29 cellular contexts compared by ENCODE assay signal in the genomic region with DNA sequence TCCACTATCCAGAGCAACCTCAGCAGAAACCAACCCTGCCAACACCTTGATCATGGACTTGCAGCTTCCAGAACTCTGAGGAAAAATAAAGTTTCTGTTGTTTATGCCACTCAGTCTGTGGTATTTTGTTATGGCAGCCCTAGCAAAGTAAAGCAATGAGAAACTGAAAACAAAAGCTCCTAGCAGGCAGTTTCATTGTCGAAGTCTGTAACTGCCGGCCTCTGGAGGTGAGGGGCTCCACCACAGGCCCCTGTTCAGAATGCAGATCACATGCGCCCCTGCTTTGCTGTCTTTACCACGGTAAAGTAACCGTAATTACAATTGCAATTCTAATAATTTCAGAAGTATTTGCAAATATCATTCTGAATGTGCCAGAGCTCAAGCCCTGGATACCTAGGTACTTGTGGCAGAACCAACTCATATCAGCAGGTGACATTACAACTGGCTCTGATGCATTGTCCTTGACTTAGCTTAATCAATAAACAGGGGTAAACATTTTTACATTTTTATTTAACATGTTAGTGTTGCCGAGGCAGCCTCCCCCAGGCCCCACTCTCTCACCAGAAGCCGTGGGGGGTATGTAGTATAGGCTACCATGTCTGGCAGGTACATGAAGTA.
DNase-seq lines count a peak whose midpoint lies in the region; ATAC-seq and TF ChIP-seq lines count a peak whose summit lies in the region.
"Had no signal": no experiment of that assay in that cellular context is flagged by ENCODE, and none has a peak within 500 bp of the region (broad histone marks: within the 10 kb centered on the region; RNA-seq: fewer than 3 reads in every experiment).

No MANE protein-coding gene starts in this region.

- in situ Hi-C loops in mammary epithelial cell (cut with MboI; ENCODE audit: low sequenced_read_pairs in 2 of 2) = no loop called here

- peaks cover 5% of the 10 kb centered on the region for H3K9me3 Mint-ChIP-seq in activated CD4-positive, alpha-beta T cell treated with anti-CD3 and anti-CD28 coated beads, Interleukin-2, amount 10 ng/mL, durations not matched to agents 24 days and 14 days
- no peaks in the 10 kb centered on the region for H3K9me3 Mint-ChIP-seq in activated CD4-positive, alpha-beta T cell treated with anti-CD3 and anti-CD28 coated beads for 36 hours (ENCODE audit: low read depth)
- H3K9me3 Mint-ChIP-seq in CD8-positive, alpha-beta T cell = no peaks in the 10 kb centered on the region
- no peaks in the 10 kb centered on the region for H3K9me3 Mint-ChIP-seq in activated T-helper 17 cell treated with anti-CD3 and anti-CD28 coated beads, Interleukin-2, amount 50 U/mL, for 72 hours
- peaks cover 11% of the 10 kb centered on the region for H3K9me3 Mint-ChIP-seq in neural progenitor cell

- POLR2A ChIA-PET in activated CD4-positive, alpha-beta T cell treated with anti-CD3 and anti-CD28 coated beads for 36 hours (lab: Charles Lee) = interaction anchor here (0.6 kb wide), 2 partner anchors 10 to 23 kb away, joined by 3 read pairs; no protein-coding TSS in a partner anchor
- POLR2A ChIA-PET in CD8-positive, alpha-beta T cell (lab: Charles Lee) = interaction anchor here (1.2 kb wide), 1 partner anchor 10 kb away, joined by 3 read pairs; no protein-coding TSS in a partner anchor

- H2AFZ ChIP-seq in neural progenitor cell (replicated peaks) = no peak overlapping the region
- no peak overlapping the region for H2AFZ ChIP-seq in mammary epithelial cell (ENCODE audit: low read depth, low read length)
- H2AFZ ChIP-seq: PC-9 had no signal

- H3K4me2 ChIP-seq in neural progenitor cell (no peak overlapping the region), mammary epithelial cell (ENCODE audit: insufficient read depth, low read depth, low read length) (no peak overlapping the region)
- H3K4me2 ChIP-seq: PC-9 had no signal

- no peak for TF ChIP-seq CTCF in CD8-positive, alpha-beta T cell (IDR thresholded peaks at IDR 0.05)
- no peak for TF ChIP-seq CTCF in neural progenitor cell (IDR thresholded peaks at IDR 0.05)
- TF ChIP-seq CTCF in mammary epithelial cell (conservative IDR thresholded peaks at IDR 0.05 in 1 of 2, IDR thresholded peaks at IDR 0.05 in 1 of 2; ENCODE audit: extremely low read depth in 1 of 2, insufficient read depth in 1 of 2, low read depth in 1 of 2, low read length in 2 of 2) = no peak

- no peaks in the 10 kb centered on the region for H3K4me1 ChIP-seq in CD8-positive, alpha-beta T cell (ENCODE audit: insufficient read depth, low read length)
- H3K4me1 ChIP-seq in neural progenitor cell (peaks cover 5% of the 10 kb centered on the region), mammary epithelial cell (ENCODE audit: insufficient read depth, low read length) (no peaks in the 10 kb centered on the region)
- H3K4me1 ChIP-seq: ascending aorta had no signal

- 67% methylated on average over 7 of the region's 7 CpGs for WGBS in mammary epithelial cell (ENCODE audit: low coverage, missing lambda C conversion rate)

- H3K9me3 ChIP-seq in CD8-positive, alpha-beta T cell (ENCODE audit: low read length) = no peaks in the 10 kb centered on the region
- H3K9me3 ChIP-seq in neural progenitor cell (ENCODE audit: low read depth) = peaks cover 3% of the 10 kb centered on the region
- H3K9me3 ChIP-seq in mammary epithelial cell (replicated peaks; ENCODE audit: insufficient read depth, low read length) = no peaks in the 10 kb centered on the region
- H3K9me3 ChIP-seq: ascending aorta, ovary, suprapubic skin, upper lobe of right lung had no signal

- H3K36me3 Mint-ChIP-seq in activated CD4-positive, alpha-beta T cell treated with anti-CD3 and anti-CD28 coated beads, Interleukin-2, amount 10 ng/mL, durations not matched to agents 24 days and 14 days (ENCODE audit: low read depth) = peaks cover 46% of the 10 kb centered on the region
- H3K36me3 Mint-ChIP-seq in activated CD4-positive, alpha-beta T cell treated with anti-CD3 and anti-CD28 coated beads for 36 hours (ENCODE audit: low read depth) = peaks cover 49% of the 10 kb centered on the region
- H3K36me3 Mint-ChIP-seq in CD8-positive, alpha-beta T cell = peaks cover 63% of the 10 kb centered on the region
- peaks cover 85% of the 10 kb centered on the region for H3K36me3 Mint-ChIP-seq in activated T-helper 17 cell treated with anti-CD3 and anti-CD28 coated beads, Interleukin-2, amount 50 U/mL, for 72 hours (ENCODE audit: low read depth)
- H3K36me3 Mint-ChIP-seq in neural progenitor cell = peaks cover 10% of the 10 kb centered on the region

- dilution Hi-C loops in mammary epithelial cell (cut with HindIII; ENCODE audit: low sequenced_read_pairs) = no loop called here

- no peak overlapping the region for H3K4me3 Mint-ChIP-seq in activated CD4-positive, alpha-beta T cell treated with anti-CD3 and anti-CD28 coated beads, Interleukin-2, amount 10 ng/mL, durations not matched to agents 24 days and 14 days
- no peak overlapping the region for H3K4me3 Mint-ChIP-seq in activated CD4-positive, alpha-beta T cell treated with anti-CD3 and anti-CD28 coated beads for 36 hours
- H3K4me3 Mint-ChIP-seq in CD8-positive, alpha-beta T cell = no peak overlapping the region
- H3K4me3 Mint-ChIP-seq in activated T-helper 17 cell treated with anti-CD3 and anti-CD28 coated beads, Interleukin-2, amount 50 U/mL, for 72 hours = peak overlapping the region; percentile 22
- H3K4me3 Mint-ChIP-seq in neural progenitor cell = no peak overlapping the region
- H3K4me3 Mint-ChIP-seq: activated naive CD8-positive, alpha-beta T cell; CD14-positive monocyte; nephron progenitor cell had no signal

- H3K4me3 ChIP-seq in CD8-positive, alpha-beta T cell (ENCODE audit: low read depth, low read length) = no peak overlapping the region
- H3K4me3 ChIP-seq in neural progenitor cell = no peak overlapping the region
- no peak overlapping the region for H3K4me3 ChIP-seq in mammary epithelial cell (replicated peaks in 1 of 3; ENCODE audit: insufficient read depth in 1 of 3, low read depth in 2 of 3, low read length in 3 of 3)
- H3K4me3 ChIP-seq: ascending aorta, lung, ovary, PC-9, suprapubic skin, upper lobe of right lung had no signal

- no peak overlapping the region for H3K27ac ChIP-seq in CD8-positive, alpha-beta T cell (ENCODE audit: low read depth, low read length)
- no peak overlapping the region for H3K27ac ChIP-seq in neural progenitor cell
- no peak overlapping the region for H3K27ac ChIP-seq in mammary epithelial cell (ENCODE audit: insufficient read depth, low read depth, low read length)
- H3K27ac ChIP-seq: ascending aorta, ovary, PC-9, suprapubic skin, upper lobe of right lung had no signal

- peaks cover 7% of the 10 kb centered on the region for H3K36me3 ChIP-seq in CD8-positive, alpha-beta T cell (ENCODE audit: insufficient read depth, low read length)
- H3K36me3 ChIP-seq in neural progenitor cell (no peaks in the 10 kb centered on the region), mammary epithelial cell (ENCODE audit: insufficient read depth, low read length) (no peaks in the 10 kb centered on the region)
- H3K36me3 ChIP-seq: ascending aorta, ovary, suprapubic skin, upper lobe of right lung had no signal

- H3K27ac Mint-ChIP-seq in activated CD4-positive, alpha-beta T cell treated with anti-CD3 and anti-CD28 coated beads, Interleukin-2, amount 10 ng/mL, durations not matched to agents 24 days and 14 days = peak overlapping the region; percentile 4
- no peak overlapping the region for H3K27ac Mint-ChIP-seq in activated CD4-positive, alpha-beta T cell treated with anti-CD3 and anti-CD28 coated beads for 36 hours
- H3K27ac Mint-ChIP-seq in CD8-positive, alpha-beta T cell = peak overlapping the region; percentile 25
- peak overlapping the region; percentile 89 for H3K27ac Mint-ChIP-seq in activated T-helper 17 cell treated with anti-CD3 and anti-CD28 coated beads, Interleukin-2, amount 50 U/mL, for 72 hours
- peak overlapping the region; percentile 32 for H3K27ac Mint-ChIP-seq in neural progenitor cell
- H3K27ac Mint-ChIP-seq: nephron progenitor cell had no signal

- H3F3A ChIP-seq in neural progenitor cell (ENCODE audit: low read depth) = no peaks in the 10 kb centered on the region

- ATAC-seq in activated CD4-positive, alpha-beta T cell treated with anti-CD3 and anti-CD28 coated beads for 36 hours = no peak
- no peak for ATAC-seq in CD8-positive, alpha-beta T cell
- peak; percentile 58 for ATAC-seq in activated T-helper 17 cell treated with anti-CD3 and anti-CD28 coated beads, Interleukin-2, amount 50 U/mL, for 72 hours (replicated peaks)
- ATAC-seq in HG03565 (IDR thresholded peaks at IDR 0.05; ENCODE audit: unreplicated experiment) = no peak
- ATAC-seq: Right ventricle myocardium inferior, SK-N-SH treated with all-trans-retinoic acid at 6 μM for 48 hours, upper lobe of right lung had no signal

- no peaks in the 10 kb centered on the region for H3K79me2 ChIP-seq in neural progenitor cell (ENCODE audit: low read depth)
- H3K79me2 ChIP-seq in mammary epithelial cell (ENCODE audit: insufficient read depth, low read length) = no peaks in the 10 kb centered on the region

- H3K9ac ChIP-seq in neural progenitor cell (no peak overlapping the region), mammary epithelial cell (ENCODE audit: insufficient read depth, low read length) (no peak overlapping the region)

- H3K27me3 ChIP-seq in CD8-positive, alpha-beta T cell (ENCODE audit: insufficient read depth, low read length) = no peaks in the 10 kb centered on the region
- no peaks in the 10 kb centered on the region for H3K27me3 ChIP-seq in neural progenitor cell
- no peaks in the 10 kb centered on the region for H3K27me3 ChIP-seq in mammary epithelial cell (ENCODE audit: insufficient read depth, low read length)
- H3K27me3 ChIP-seq: ascending aorta, ovary, suprapubic skin, upper lobe of right lung had no signal

- no peaks in the 10 kb centered on the region for H3K27me3 Mint-ChIP-seq in activated CD4-positive, alpha-beta T cell treated with anti-CD3 and anti-CD28 coated beads, Interleukin-2, amount 10 ng/mL, durations not matched to agents 24 days and 14 days
- H3K27me3 Mint-ChIP-seq in activated CD4-positive, alpha-beta T cell treated with anti-CD3 and anti-CD28 coated beads for 36 hours = no peaks in the 10 kb centered on the region
- no peaks in the 10 kb centered on the region for H3K27me3 Mint-ChIP-seq in CD8-positive, alpha-beta T cell (ENCODE audit: low read depth)
- no peaks in the 10 kb centered on the region for H3K27me3 Mint-ChIP-seq in activated T-helper 17 cell treated with anti-CD3 and anti-CD28 coated beads, Interleukin-2, amount 50 U/mL, for 72 hours
- H3K27me3 Mint-ChIP-seq in neural progenitor cell (ENCODE audit: insufficient read depth, low read depth) = peaks cover 4% of the 10 kb centered on the region
- H3K27me3 Mint-ChIP-seq: activated naive CD8-positive, alpha-beta T cell had no signal

- intact Hi-C loops in activated CD4-positive, alpha-beta T cell treated with anti-CD3 and anti-CD28 coated beads, Interleukin-2, amount 10 ng/mL, durations not matched to agents 24 days and 14 days (cut with micrococcal nuclease) = no loop called here
- intact Hi-C loops in activated CD4-positive, alpha-beta T cell treated with anti-CD3 and anti-CD28 coated beads for 36 hours (cut with DNase I, micrococcal nuclease) = no loop called here
- intact Hi-C loops in CD8-positive, alpha-beta T cell (cut with DNase I, micrococcal nuclease) = no loop called here
- intact Hi-C loops in mammary epithelial cell (cut with micrococcal nuclease) = no loop called here

- CTCF ChIA-PET in activated CD4-positive, alpha-beta T cell treated with anti-CD3 and anti-CD28 coated beads for 36 hours (lab: Charles Lee) = interaction anchor here (0.8 to 1.1 kb wide), 3 partner anchors 51 to 98 kb away, joined by 3 to 5 read pairs (median 3); no protein-coding TSS in a partner anchor
- CTCF ChIA-PET in CD8-positive, alpha-beta T cell (lab: Charles Lee) = no interaction called here
- CTCF ChIA-PET in mammary epithelial cell (lab: Charles Lee; ENCODE audit: low non-redundant PET) = interaction anchor here (0.6 kb wide), 1 partner anchor 1923 kb away, joined by 3 read pairs; no protein-coding TSS in a partner anchor

- no peak for DNase-seq in activated CD4-positive, alpha-beta T cell treated with anti-CD3 and anti-CD28 coated beads, Interleukin-2, amount 10 ng/mL, durations not matched to agents 24 days and 14 days
- no peak for DNase-seq in activated CD4-positive, alpha-beta T cell treated with anti-CD3 and anti-CD28 coated beads for 36 hours
- no peak for DNase-seq in CD8-positive, alpha-beta T cell
- no peak for DNase-seq in neural progenitor cell (ENCODE audit: low spot score)
- DNase-seq in mammary epithelial cell = no peak
- no peak for DNase-seq in NCI-H128 (lab: John Stamatoyannopoulos, UW; ENCODE audit: unreplicated experiment)
- DNase-seq: activated CD4-positive, alpha-beta T cell treated with anti-CD3 and anti-CD28 coated beads for 48 hours; DMS 273 treated with DMSO at 0.1 percent for 48 hours; effector CD4-positive, alpha-beta T cell; hippocampal formation; KBM-7; NCI-H1105; NCI-H2029; NCI-H524 treated with DMSO at 0.1 percent for 48 hours; nephron progenitor cell; NK-92 treated with Interleukin-12 subunit alpha and Interleukin-12 subunit beta, amount 100 ng/mL, for 24 hours; ovary; PC-9; stimulated activated naive CD4-positive, alpha-beta T cell; upper lobe of right lung had no signal

- H4K20me1 ChIP-seq in neural progenitor cell (ENCODE audit: low read depth) (no peaks in the 10 kb centered on the region), mammary epithelial cell (ENCODE audit: insufficient read depth, low read length) (no peaks in the 10 kb centered on the region)

- peaks cover 32% of the 10 kb centered on the region for H3K4me1 Mint-ChIP-seq in activated CD4-positive, alpha-beta T cell treated with anti-CD3 and anti-CD28 coated beads, Interleukin-2, amount 10 ng/mL, durations not matched to agents 24 days and 14 days
- H3K4me1 Mint-ChIP-seq in activated CD4-positive, alpha-beta T cell treated with anti-CD3 and anti-CD28 coated beads for 36 hours = peaks cover 38% of the 10 kb centered on the region
- H3K4me1 Mint-ChIP-seq in CD8-positive, alpha-beta T cell (ENCODE audit: low read depth) = peaks cover 23% of the 10 kb centered on the region
- H3K4me1 Mint-ChIP-seq in activated T-helper 17 cell treated with anti-CD3 and anti-CD28 coated beads, Interleukin-2, amount 50 U/mL, for 72 hours = peaks cover 21% of the 10 kb centered on the region
- peaks cover 16% of the 10 kb centered on the region for H3K4me1 Mint-ChIP-seq in neural progenitor cell
- H3K4me1 Mint-ChIP-seq: nephron progenitor cell had no signal

- no TSS peak for BruUV-seq in mammary epithelial cell (replicated peaks; lab: Mats Ljungman, UMichigan)
